In genomic region chr12:54415223-54415929, GRCh38 we compare ENCODE assay signal across 9 cellular contexts. TPM values are rescaled to one million over a fixed set of nuclear protein-coding genes. Genes with fewer than 3 reads are reported as not detected.
DNase-seq lines count a peak whose midpoint lies in the region; ATAC-seq and TF ChIP-seq lines count a peak whose summit lies in the region.
"Had no signal": no experiment of that assay in that cellular context is flagged by ENCODE, and none has a peak within 500 bp of the region (broad histone marks: within the 10 kb centered on the region; RNA-seq: fewer than 3 reads in every experiment).

No MANE protein-coding gene starts in this region.

- no peak for TF ChIP-seq CTCF in osteocyte (IDR thresholded peaks at IDR 0.05)
- TF ChIP-seq CTCF in neural progenitor cell (IDR thresholded peaks at IDR 0.05), result no peak

- H3F3A ChIP-seq in neural progenitor cell (ENCODE audit: low read depth), result peaks cover 13% of the 10 kb centered on the region

- peaks cover 62% of the 10 kb centered on the region for H3K4me1 Mint-ChIP-seq in central memory CD8-positive, alpha-beta T cell
- peaks cover 59% of the 10 kb centered on the region for H3K4me1 Mint-ChIP-seq in osteocyte (ENCODE audit: unreplicated experiment)
- H3K4me1 Mint-ChIP-seq in neural progenitor cell, result peaks cover 25% of the 10 kb centered on the region

- no peaks in the 10 kb centered on the region for H3K27me3 ChIP-seq in neural progenitor cell

- H4K20me1 ChIP-seq in neural progenitor cell (ENCODE audit: low read depth), result peaks cover 45% of the 10 kb centered on the region

- peaks cover 11% of the 10 kb centered on the region for H3K36me3 ChIP-seq in KOPT-K1 (ENCODE audit: insufficient read depth, low read length)
- no peaks in the 10 kb centered on the region for H3K36me3 ChIP-seq in neural progenitor cell

- H3K27ac ChIP-seq in KOPT-K1 (ENCODE audit: low read depth, low read length, poor library complexity, severe bottlenecking) (peak overlapping the region; percentile 98), neural progenitor cell (no peak overlapping the region)

- no peak overlapping the region for H3K4me3 ChIP-seq in neural progenitor cell

- H3K4me2 ChIP-seq in neural progenitor cell, result no peak overlapping the region

- H3K4me3 Mint-ChIP-seq in central memory CD8-positive, alpha-beta T cell, result peak overlapping the region; percentile 79
- no peak overlapping the region for H3K4me3 Mint-ChIP-seq in osteocyte (ENCODE audit: unreplicated experiment)
- no peak overlapping the region for H3K4me3 Mint-ChIP-seq in neural progenitor cell

- peaks cover 37% of the 10 kb centered on the region for H3K36me3 Mint-ChIP-seq in central memory CD8-positive, alpha-beta T cell (ENCODE audit: insufficient read depth)
- peaks cover 2% of the 10 kb centered on the region for H3K36me3 Mint-ChIP-seq in osteocyte (ENCODE audit: unreplicated experiment)
- H3K36me3 Mint-ChIP-seq in neural progenitor cell, result peaks cover 4% of the 10 kb centered on the region

- H3K9me3 ChIP-seq in KOPT-K1 (ENCODE audit: insufficient read depth, low read length, poor library complexity, severe bottlenecking) (no peaks in the 10 kb centered on the region), neural progenitor cell (ENCODE audit: low read depth) (no peaks in the 10 kb centered on the region)

- H2AFZ ChIP-seq in neural progenitor cell (replicated peaks), result no peak overlapping the region

- H3K79me2 ChIP-seq in neural progenitor cell (ENCODE audit: low read depth), result peaks cover 57% of the 10 kb centered on the region

- ATAC-seq in central memory CD8-positive, alpha-beta T cell (replicated peaks; ENCODE audit: extremely low read depth, poor library complexity, severe bottlenecking), result no peak

- peak overlapping the region; percentile 98 for H3K27ac Mint-ChIP-seq in central memory CD8-positive, alpha-beta T cell (ENCODE audit: low read depth)
- H3K27ac Mint-ChIP-seq in osteocyte (ENCODE audit: unreplicated experiment), result peak overlapping the region; percentile 8
- H3K27ac Mint-ChIP-seq in neural progenitor cell, result no peak overlapping the region

- H3K9me3 Mint-ChIP-seq in central memory CD8-positive, alpha-beta T cell, result no peaks in the 10 kb centered on the region
- H3K9me3 Mint-ChIP-seq in osteocyte (ENCODE audit: unreplicated experiment) (no peaks in the 10 kb centered on the region), neural progenitor cell (no peaks in the 10 kb centered on the region)

- no peak overlapping the region for H3K9ac ChIP-seq in neural progenitor cell

- H3K4me1 ChIP-seq in neural progenitor cell, result peaks cover 22% of the 10 kb centered on the region

- no peaks in the 10 kb centered on the region for H3K27me3 Mint-ChIP-seq in central memory CD8-positive, alpha-beta T cell
- H3K27me3 Mint-ChIP-seq in osteocyte (ENCODE audit: unreplicated experiment) (no peaks in the 10 kb centered on the region), neural progenitor cell (ENCODE audit: insufficient read depth, low read depth) (peaks cover 7% of the 10 kb centered on the region)

- DNase-seq in AML-193 (lab: John Stamatoyannopoulos, UW) (peak; percentile 41 to 54), osteocyte (ENCODE audit: extremely low spot score, unreplicated experiment) (no peak), NCI-H1694 (lab: John Stamatoyannopoulos, UW) (no peak), NCI-H774 (lab: John Stamatoyannopoulos, UW) (no peak), neural progenitor cell (ENCODE audit: low spot score) (no peak), kidney glomerular epithelial cell (lab: John Stamatoyannopoulos, UW) (no peak)
- no peak for DNase-seq in central memory CD8-positive, alpha-beta T cell (ENCODE audit: low spot score in 2 of 2)
- DNase-seq: central memory CD4-positive, alpha-beta T cell had no signal

RNA-seq across cellular contexts. Expression of gene ITGA5, which starts 3.7 kb away (rescaled TPM):
- total RNA-seq in osteocyte, result 98.4 and 100 TPM in 2 replicates
- total RNA-seq in neural progenitor cell (ENCODE audit: low replicate concordance), result 37.7 and 70.8 TPM in 2 replicates

RNA-seq across cellular contexts. Expression of gene ZNF385A, which starts 30.8 kb away (rescaled TPM):
- total RNA-seq in osteocyte (12.3 and 12.7 TPM in 2 replicates), neural progenitor cell (ENCODE audit: low replicate concordance) (6.2 and 7.2 TPM in 2 replicates)

RNA-seq across cellular contexts. Expression of gene GPR84, which starts 51.1 kb away (rescaled TPM):
- total RNA-seq in osteocyte (not detected in 2 replicates), neural progenitor cell (ENCODE audit: low replicate concordance) (not detected in 2 replicates)

RNA-seq across cellular contexts. Expression of gene GTSF1, which starts 58.0 kb away (rescaled TPM):
- total RNA-seq in osteocyte (not detected in 2 replicates), neural progenitor cell (ENCODE audit: low replicate concordance) (not detected in 2 replicates)

Comparison
In these comparisons a context has a peak if more than half of its experiments do, and no peak if none do; other contexts are left out.
1. DNase-seq: peak in AML-193 (2 of 2); none in central memory CD8-positive, alpha-beta T cell (0 of 2), osteocyte (single experiment), NCI-H1694 (single experiment), NCI-H774 (single experiment), neural progenitor cell (single experiment) and kidney glomerular epithelial cell (single experiment).